Comparison of ENCODE assay signal across 24 cellular contexts in genomic region chr3:61777483-61777882, GRCh38.
DNase-seq lines count a peak whose midpoint lies in the region; ATAC-seq and TF ChIP-seq lines count a peak whose summit lies in the region.
"Had no signal": no experiment of that assay in that cellular context is flagged by ENCODE, and none has a peak within 500 bp of the region (broad histone marks: within the 10 kb centered on the region; RNA-seq: fewer than 3 reads in every experiment).

No MANE protein-coding gene starts in this region.

- 0 out of 2 replicates have a peak, but pooled peaks cover 2% of the 10 kb centered on the region for H4K20me1 ChIP-seq in SK-N-SH (ENCODE audit: insufficient read depth)

- TF ChIP-seq CTCF in SK-N-SH (IDR thresholded peaks at IDR 0.05) = no peak
- no peak for TF ChIP-seq CTCF in suprapubic skin (IDR thresholded peaks at IDR 0.05)

- H3K4me1 ChIP-seq in SK-N-SH (ENCODE audit: control insufficient read depth in 1 of 2, insufficient read depth in 2 of 2, low read depth in 1 of 2, low read length in 1 of 2) (0 out of 4 replicates have a peak, but pooled peaks cover 0 to 4% of the 10 kb centered on the region in 2 experiments), suprapubic skin (peaks cover 23% of the 10 kb centered on the region)
- H3K4me1 ChIP-seq: Peyer's patch had no signal

- no peaks in the 10 kb centered on the region for H3K36me3 ChIP-seq in SK-N-SH (replicated peaks in 1 of 2; ENCODE audit: control insufficient read depth in 1 of 2, insufficient read depth in 2 of 2, low read length in 1 of 2)
- no peaks in the 10 kb centered on the region for H3K36me3 ChIP-seq in suprapubic skin
- H3K36me3 ChIP-seq: BLaER1 treated with 17β-estradiol and CSF1 and Interleukin-3, amounts not matched to agents 10 nM and 100 nM; Peyer's patch had no signal

- no peak for ATAC-seq in SK-N-SH treated with all-trans-retinoic acid at 6 μM for 48 hours
- ATAC-seq in GM18511 (IDR thresholded peaks at IDR 0.05; ENCODE audit: unreplicated experiment) = no peak
- ATAC-seq: HCT116, Right ventricle myocardium inferior had no signal

- no peak for DNase-seq in SK-N-SH
- DNase-seq in amniotic epithelial cell (ENCODE audit: low read depth) = peak; percentile 11
- DNase-seq in left kidney (ENCODE audit: low read depth, low spot score) = peak; percentile 33
- no peak for DNase-seq in suprapubic skin (ENCODE audit: low spot score in 2 of 2)
- no peak for DNase-seq in RKO (ENCODE audit: low spot score)
- DNase-seq in NCI-H1694 (lab: John Stamatoyannopoulos, UW) = no peak
- DNase-seq: CD4-positive, alpha-beta memory T cell; DMS153; GDM1; GM23248; MV-4-11; NCI-H1105 treated with DMSO at 0.1 percent for 48 hours; NCI-H2081; NCI-H2171; NCI-H345; NCI-H774; NK-92 treated with Interleukin-12 subunit alpha and Interleukin-12 subunit beta, amount 100 ng/mL, for 24 hours; Peyer's patch had no signal

- no peak overlapping the region for H2AFZ ChIP-seq in SK-N-SH (ENCODE audit: low read depth)
- H2AFZ ChIP-seq: GM23248 had no signal

- H3K9me2 ChIP-seq in SK-N-SH = no peaks in the 10 kb centered on the region

- WGBS in SK-N-SH (ENCODE audit: low lambda C conversion rate) = 84% methylated on average over 6 of the region's 6 CpGs
- WGBS in suprapubic skin = 80% methylated on average over 6 of the region's 6 CpGs

- H3K9me3 ChIP-seq in SK-N-SH = no peaks in the 10 kb centered on the region
- no peaks in the 10 kb centered on the region for H3K9me3 ChIP-seq in suprapubic skin
- H3K9me3 ChIP-seq: BLaER1 treated with 17β-estradiol and CSF1 and Interleukin-3, amounts not matched to agents 10 nM and 100 nM; Peyer's patch had no signal

- H3F3A ChIP-seq in SK-N-SH (replicated peaks; ENCODE audit: insufficient read depth) = peaks cover 6% of the 10 kb centered on the region

- H3K27ac ChIP-seq in SK-N-SH (ENCODE audit: low read depth in 2 of 2, low read length in 1 of 2) (no peak overlapping the region), suprapubic skin (peak overlapping the region; percentile 62)
- H3K27ac ChIP-seq: 22Rv1; BLaER1 treated with 17β-estradiol and CSF1 and Interleukin-3, amounts not matched to agents 10 nM and 100 nM; GM23248; Peyer's patch had no signal

- POLR2A ChIA-PET in SK-N-SH (lab: Yijun Ruan, JAX) = no interaction called here

- no peak for TF ChIP-seq RAD21 in SK-N-SH (IDR thresholded peaks at IDR 0.05; ENCODE audit: low read length)

- H3K79me2 ChIP-seq in SK-N-SH (ENCODE audit: insufficient read depth) = peaks cover 18% of the 10 kb centered on the region

- H3K4me2 ChIP-seq in SK-N-SH = no peak overlapping the region
- H3K4me2 ChIP-seq: BLaER1 treated with 17β-estradiol and CSF1 and Interleukin-3, amounts not matched to agents 10 nM and 100 nM had no signal

- H3K4me3 ChIP-seq in SK-N-SH (ENCODE audit: low read depth in 2 of 2, low read length in 1 of 2) = no peak overlapping the region
- H3K4me3 ChIP-seq in suprapubic skin = no peak overlapping the region
- H3K4me3 ChIP-seq: BLaER1 treated with 17β-estradiol and CSF1 and Interleukin-3, amounts not matched to agents 10 nM and 100 nM; GM23248; Peyer's patch had no signal

- H3K9ac ChIP-seq in SK-N-SH = no peak overlapping the region
- H3K9ac ChIP-seq: BLaER1 treated with 17β-estradiol and CSF1 and Interleukin-3, amounts not matched to agents 10 nM and 100 nM; GM23248 had no signal

- H3K27me3 ChIP-seq in SK-N-SH (ENCODE audit: insufficient read depth) (no peaks in the 10 kb centered on the region), suprapubic skin (no peaks in the 10 kb centered on the region)
- H3K27me3 ChIP-seq: BLaER1 treated with 17β-estradiol and CSF1 and Interleukin-3, amounts not matched to agents 10 nM and 100 nM; Peyer's patch had no signal

- TF ChIP-seq EP300 in SK-N-SH (IDR thresholded peaks at IDR 0.05; ENCODE audit: borderline replicate concordance in 1 of 2, low read depth in 1 of 2, low read length in 1 of 2) (no peak), suprapubic skin (IDR thresholded peaks at IDR 0.05) (no peak)

- no peak for TF ChIP-seq POLR2A in suprapubic skin (IDR thresholded peaks at IDR 0.05)

- CTCF ChIA-PET in SK-N-SH (lab: Yijun Ruan, JAX) = interaction anchor here (0.8 kb wide), 1 partner anchor 12 kb away, joined by 3 read pairs; no protein-coding TSS in a partner anchor

TF ChIP-seq in SK-N-SH, 30 proteins besides CTCF, POLR2A, EP300 and RAD21:
- TF ChIP-seq TCF12 (IDR thresholded peaks at IDR 0.05) (0 out of 2 replicates have a peak, but pooled peaks have one; percentile 32), USF2 (IDR thresholded peaks at IDR 0.05; ENCODE audit: borderline replicate concordance, low read depth, low read length) (no peak)
TF ChIP-seq in SK-N-SH: peak in this region for 1.

TF ChIP-seq in SK-N-SH treated with all-trans-retinoic acid at 6 μM for 48 hours, 23 proteins besides CTCF, POLR2A, EP300 and RAD21:
- TF ChIP-seq ZNF8 (CRISPR knock-in tag; IDR thresholded peaks at IDR 0.05) (no peak), TSHZ2 (CRISPR knock-in tag; IDR thresholded peaks at IDR 0.05) (no peak), SNAI2 (CRISPR knock-in tag; IDR thresholded peaks at IDR 0.05) (no peak), TCF4 (CRISPR knock-in tag; IDR thresholded peaks at IDR 0.05; ENCODE audit: borderline replicate concordance) (no peak), GLIS3 (CRISPR knock-in tag; IDR thresholded peaks at IDR 0.05) (no peak), OSR1 (CRISPR knock-in tag; IDR thresholded peaks at IDR 0.05) (no peak), ISL1 (CRISPR knock-in tag; IDR thresholded peaks at IDR 0.05) (no peak), PPARA (CRISPR knock-in tag; IDR thresholded peaks at IDR 0.05; ENCODE audit: borderline replicate concordance) (no peak), ESRRG (CRISPR knock-in tag; IDR thresholded peaks at IDR 0.05) (no peak), ZNF565 (CRISPR knock-in tag; conservative IDR thresholded peaks at IDR 0.05; ENCODE audit: low read depth) (no peak), ZFP30 (CRISPR knock-in tag; IDR thresholded peaks at IDR 0.05) (no peak), TOX (CRISPR knock-in tag; IDR thresholded peaks at IDR 0.05; ENCODE audit: borderline replicate concordance) (no peak), CSDC2 (CRISPR knock-in tag; IDR thresholded peaks at IDR 0.05) (no peak), PATZ1 (CRISPR knock-in tag; IDR thresholded peaks at IDR 0.05; ENCODE audit: borderline replicate concordance) (no peak), RARB (CRISPR knock-in tag; IDR thresholded peaks at IDR 0.05) (no peak), CREB5 (CRISPR knock-in tag; IDR thresholded peaks at IDR 0.05; ENCODE audit: low read depth) (no peak)

Comparison
In these comparisons a context has a peak if more than half of its experiments do, and no peak if none do; other contexts are left out.
1. DNase-seq: peak in amniotic epithelial cell (single experiment) and left kidney (single experiment); none in SK-N-SH (single experiment), suprapubic skin (0 of 2), RKO (single experiment) and NCI-H1694 (single experiment).